9 cellular contexts compared by ENCODE assay signal in the genomic region with DNA sequence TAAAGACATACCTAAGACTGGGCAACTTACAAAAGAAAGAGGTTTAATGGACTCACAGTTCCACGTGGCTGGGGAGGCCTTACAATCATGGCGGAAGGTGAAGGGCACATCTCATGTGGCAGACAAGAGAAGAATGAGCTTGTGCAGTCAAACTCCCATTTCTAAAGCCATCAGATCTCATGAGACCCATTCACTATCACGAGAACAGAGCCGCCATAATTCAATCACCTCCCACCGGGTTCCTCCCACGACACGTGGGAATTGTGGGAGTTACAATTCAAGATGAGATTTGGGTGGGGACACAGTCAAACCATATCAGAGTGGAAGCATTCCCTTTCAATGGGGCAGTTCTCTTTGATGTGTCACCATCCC. TPM values are rescaled to one million over a fixed set of nuclear protein-coding genes. Genes with fewer than 3 reads are reported as not detected.
DNase-seq lines count a peak whose midpoint lies in the region; ATAC-seq and TF ChIP-seq lines count a peak whose summit lies in the region.
"Not testable (repeated sequence)": the region's sequence is repeated elsewhere in the genome, so short reads cannot be mapped to it uniquely, and the experiment has no call there.
"Had no signal": no experiment of that assay in that cellular context is flagged by ENCODE, and none has a peak within 500 bp of the region (broad histone marks: within the 10 kb centered on the region; RNA-seq: fewer than 3 reads in every experiment).

No MANE protein-coding gene starts in this region.

- intact Hi-C loops in posterior vena cava (cut with DNase I) = not testable (repeated sequence)

- peaks cover 70% of the 10 kb centered on the region for H3K36me3 Mint-ChIP-seq in activated CD8-positive, alpha-beta T cell treated with anti-CD3 and anti-CD28 coated beads, Interleukin-2, amount 10 ng/mL, durations not matched to agents 7 days and 5 days (ENCODE audit: low read depth)
- H3K36me3 Mint-ChIP-seq in activated naive CD8-positive, alpha-beta T cell = peaks cover 11% of the 10 kb centered on the region
- H3K36me3 Mint-ChIP-seq in effector memory CD8-positive, alpha-beta T cell (ENCODE audit: insufficient read depth) = peaks cover 74% of the 10 kb centered on the region

- H3K79me2 ChIP-seq in OCI-LY3 (ENCODE audit: low read length) = peaks cover 80% of the 10 kb centered on the region

- not testable (repeated sequence) for H3K9me3 Mint-ChIP-seq in activated CD8-positive, alpha-beta T cell treated with anti-CD3 and anti-CD28 coated beads, Interleukin-2, amount 10 ng/mL, durations not matched to agents 7 days and 5 days (ENCODE audit: insufficient read depth); activated naive CD8-positive, alpha-beta T cell (ENCODE audit: low read depth); effector memory CD8-positive, alpha-beta T cell

- ATAC-seq in HG02970 (IDR thresholded peaks at IDR 0.05; ENCODE audit: low FRiP score, unreplicated experiment) = peak; percentile 5
- not testable (repeated sequence) for ATAC-seq in activated CD8-positive, alpha-beta T cell treated with anti-CD3 and anti-CD28 coated beads, Interleukin-2, amount 10 ng/mL, durations not matched to agents 7 days and 5 days; effector memory CD8-positive, alpha-beta T cell (replicated peaks)

- TF ChIP-seq CTCF in GM06990 (IDR thresholded peaks at IDR 0.05; ENCODE audit: insufficient read depth, low read length, poor library complexity, severe bottlenecking); OCI-LY3 (IDR thresholded peaks at IDR 0.05; ENCODE audit: low read depth, low read length): not testable (repeated sequence)

- H3K9me3 ChIP-seq in BLaER1 treated with 17β-estradiol and CSF1 and Interleukin-3, amounts not matched to agents 10 nM and 100 nM (replicated peaks in 1 of 11) = peaks cover 0 to 18% (median 7%) of the 10 kb centered on the region in 11 experiments; a peak in 10 of 22 replicates
- not testable (repeated sequence) for H3K9me3 ChIP-seq in OCI-LY3 (ENCODE audit: insufficient read depth, low read length)

- peak overlapping the region; percentile 70 to 88 (median 76) for H3K4me2 ChIP-seq in BLaER1 treated with 17β-estradiol and CSF1 and Interleukin-3, amounts not matched to agents 10 nM and 100 nM
- peak overlapping the region; percentile 82 for H3K4me2 ChIP-seq in OCI-LY3 (ENCODE audit: low read length)

- not testable (repeated sequence) for H3K27me3 ChIP-seq in BLaER1 treated with 17β-estradiol and CSF1 and Interleukin-3, amounts not matched to agents 10 nM and 100 nM; GM06990 (replicated peaks; ENCODE audit: control insufficient read depth, insufficient read depth, low read length); OCI-LY3 (ENCODE audit: low read depth, low read length)

- not testable (repeated sequence) for DNase-seq in GM06990 (ENCODE audit: extremely low read depth, insufficient read length); activated CD8-positive, alpha-beta T cell treated with anti-CD3 and anti-CD28 coated beads, Interleukin-2, amount 10 ng/mL, durations not matched to agents 7 days and 5 days; effector memory CD8-positive, alpha-beta T cell
- peak; percentile 18 for DNase-seq in posterior vena cava (ENCODE audit: low spot score)

- CTCF ChIA-PET in activated CD8-positive, alpha-beta T cell treated with anti-CD3 and anti-CD28 coated beads, Interleukin-2, amount 10 ng/mL, durations not matched to agents 7 days and 5 days (lab: Charles Lee) = interaction anchor here (1.1 to 5.4 kb wide), 7 partner anchors 16 to 151 kb away, joined by 3 to 22 read pairs (median 5); a partner anchor contains a TSS

- H3K27ac Mint-ChIP-seq in activated CD8-positive, alpha-beta T cell treated with anti-CD3 and anti-CD28 coated beads, Interleukin-2, amount 10 ng/mL, durations not matched to agents 7 days and 5 days = peak overlapping the region; percentile 24
- peak overlapping the region; percentile 81 for H3K27ac Mint-ChIP-seq in activated naive CD8-positive, alpha-beta T cell
- peak overlapping the region; percentile 97 for H3K27ac Mint-ChIP-seq in effector memory CD8-positive, alpha-beta T cell

- peaks cover 17 to 38% (median 23%) of the 10 kb centered on the region in 10 experiments for H3K4me1 ChIP-seq in BLaER1 treated with 17β-estradiol and CSF1 and Interleukin-3, amounts not matched to agents 10 nM and 100 nM
- peaks cover 54% of the 10 kb centered on the region for H3K4me1 ChIP-seq in OCI-LY3 (ENCODE audit: low read length)

- POLR2A ChIA-PET in activated CD8-positive, alpha-beta T cell treated with anti-CD3 and anti-CD28 coated beads, Interleukin-2, amount 10 ng/mL, durations not matched to agents 7 days and 5 days (lab: Charles Lee) = interaction anchor here (1.1 to 1.7 kb wide), 4 partner anchors 18 to 39 kb away, joined by 3 to 5 read pairs (median 4); no protein-coding TSS in a partner anchor

- peaks cover 62 to 91% (median 77%) of the 10 kb centered on the region in 11 experiments for H3K36me3 ChIP-seq in BLaER1 treated with 17β-estradiol and CSF1 and Interleukin-3, amounts not matched to agents 10 nM and 100 nM
- H3K36me3 ChIP-seq in GM06990 (ENCODE audit: control insufficient read depth, insufficient read depth, low read length) (peaks cover 13% of the 10 kb centered on the region), OCI-LY3 (replicated peaks; ENCODE audit: low read depth, low read length) (peaks cover 41% of the 10 kb centered on the region)

- H3K4me1 Mint-ChIP-seq in activated CD8-positive, alpha-beta T cell treated with anti-CD3 and anti-CD28 coated beads, Interleukin-2, amount 10 ng/mL, durations not matched to agents 7 days and 5 days (ENCODE audit: low read depth) = peaks cover 70% of the 10 kb centered on the region
- H3K4me1 Mint-ChIP-seq in activated naive CD8-positive, alpha-beta T cell (ENCODE audit: low read depth) = peaks cover 65% of the 10 kb centered on the region
- H3K4me1 Mint-ChIP-seq in effector memory CD8-positive, alpha-beta T cell (ENCODE audit: low read depth in 2 of 2) = peaks cover 68 to 77% of the 10 kb centered on the region in 2 donors

- H3K27ac ChIP-seq in BLaER1 treated with 17β-estradiol and CSF1 and Interleukin-3, amounts not matched to agents 10 nM and 100 nM = peak overlapping the region in 5 of 11 experiments; percentile 29 to 44 (median 34); a peak in 4 of 22 replicates
- peak overlapping the region; percentile 100 for H3K27ac ChIP-seq in OCI-LY3 (ENCODE audit: low read length)

- peak overlapping the region; percentile 52 for H3K4me3 Mint-ChIP-seq in activated CD8-positive, alpha-beta T cell treated with anti-CD3 and anti-CD28 coated beads, Interleukin-2, amount 10 ng/mL, durations not matched to agents 7 days and 5 days
- peak overlapping the region; percentile 79 for H3K4me3 Mint-ChIP-seq in activated naive CD8-positive, alpha-beta T cell
- peak overlapping the region; percentile 88 to 93 for H3K4me3 Mint-ChIP-seq in effector memory CD8-positive, alpha-beta T cell

- H2AFZ ChIP-seq in OCI-LY3 (ENCODE audit: low read depth, low read length) = not testable (repeated sequence)

- peaks cover 34 to 93% (median 72%) of the 10 kb centered on the region in 11 experiments; a peak in 21 of 22 replicates for H4K20me1 ChIP-seq in BLaER1 treated with 17β-estradiol and CSF1 and Interleukin-3, amounts not matched to agents 10 nM and 100 nM
- not testable (repeated sequence) for H4K20me1 ChIP-seq in OCI-LY3 (ENCODE audit: insufficient read depth, low read length)

- H3K4me3 ChIP-seq in BLaER1 treated with 17β-estradiol and CSF1 and Interleukin-3, amounts not matched to agents 10 nM and 100 nM = not testable (repeated sequence)
- H3K4me3 ChIP-seq in GM06990 (replicated peaks; ENCODE audit: low read depth, low read length) (peak overlapping the region; percentile 35; the same call in 1 of the 2 replicates), OCI-LY3 (ENCODE audit: low read length) (peak overlapping the region; percentile 49; the same call in 1 of the 2 replicates)

- H3K9ac ChIP-seq in BLaER1 treated with 17β-estradiol and CSF1 and Interleukin-3, amounts not matched to agents 10 nM and 100 nM = not testable (repeated sequence)
- H3K9ac ChIP-seq in OCI-LY3 (ENCODE audit: low read length) = peak overlapping the region; percentile 82

- H3K27me3 Mint-ChIP-seq in activated CD8-positive, alpha-beta T cell treated with anti-CD3 and anti-CD28 coated beads, Interleukin-2, amount 10 ng/mL, durations not matched to agents 7 days and 5 days (ENCODE audit: low read depth); activated naive CD8-positive, alpha-beta T cell; effector memory CD8-positive, alpha-beta T cell: not testable (repeated sequence)

RNA-seq across cellular contexts. Expression of a gene that starts 39.7 kb away (rescaled TPM):
- total RNA-seq in activated CD8-positive, alpha-beta T cell treated with anti-CD3 and anti-CD28 coated beads, Interleukin-2, amount 10 ng/mL, durations not matched to agents 7 days and 5 days = 100 to 1,000 TPM; 108 to 122 TPM
- total RNA-seq in posterior vena cava = 10 to 100 TPM; 14.0 to 19.9 TPM
- total RNA-seq: Calu3 had no signal

Comparison
In these comparisons a context has a peak if more than half of its experiments do, and no peak if none do; other contexts are left out.
1. H3K27ac Mint-ChIP-seq: peak in every context shown above with its lines; median percentile 97 in effector memory CD8-positive, alpha-beta T cell; 81 in activated naive CD8-positive, alpha-beta T cell; 24 in activated CD8-positive, alpha-beta T cell treated with anti-CD3 and anti-CD28 coated beads, Interleukin-2, amount 10 ng/mL, durations not matched to agents 7 days and 5 days.
2. RNA of a gene that starts 39.7 kb away (total RNA-seq): 108 to 122 TPM in activated CD8-positive, alpha-beta T cell treated with anti-CD3 and anti-CD28 coated beads, Interleukin-2, amount 10 ng/mL, durations not matched to agents 7 days and 5 days; 14.0 to 19.9 TPM in posterior vena cava; every median in the first group is over 4 times any median in the second.
3. Peak in every context shown above with its lines, with median percentiles within 50 percentile points of each other: H3K4me3 Mint-ChIP-seq.